ENCODE assay signal across 13 cellular contexts in genomic region chr2:101119431-101119830, GRCh38. TPM values are rescaled to one million over a fixed set of nuclear protein-coding genes. Genes with fewer than 3 reads are reported as not detected.
DNase-seq lines count a peak whose midpoint lies in the region; ATAC-seq, FAIRE-seq and TF ChIP-seq lines count a peak whose summit lies in the region.
"Had no signal": no experiment of that assay in that cellular context is flagged by ENCODE, and none has a peak within 500 bp of the region (broad histone marks: within the 10 kb centered on the region; RNA-seq: fewer than 3 reads in every experiment).

No MANE protein-coding gene starts in this region.

- H3K4me3 ChIP-seq in A549, result peak overlapping the region; percentile 8; the same call in 1 of the 3 replicates
- H3K4me3 ChIP-seq in lung, result no peak overlapping the region
- H3K4me3 ChIP-seq: BLaER1, SK-N-MC had no signal

- TF ChIP-seq RAD21 in A549 (conservative IDR thresholded peaks at IDR 0.05 in 1 of 2, IDR thresholded peaks at IDR 0.05 in 1 of 2), result no peak

- no peak for TF ChIP-seq POLR2A in A549 (IDR thresholded peaks at IDR 0.05; ENCODE audit: low read length)

- peaks cover 100% of the 10 kb centered on the region for H3K4me1 ChIP-seq in A549
- peaks cover 23 to 48% of the 10 kb centered on the region in 2 donors for H3K4me1 ChIP-seq in lung (ENCODE audit: control insufficient read depth in 2 of 2, insufficient read depth in 2 of 2, low read length in 2 of 2)

- CTCF ChIA-PET in A549 (lab: Yijun Ruan, JAX) (interaction anchor here (1.2 to 6.5 kb wide), 2 partner anchors 32 to 84 kb away, joined by 3 to 37 read pairs; partner anchors contain the start of gene TBC1D8), GM10248 (lab: Yijun Ruan, JAX) (interaction anchor here (1.2 to 1.4 kb wide), 2 partner anchors 25 to 33 kb away, joined by 3 read pairs; partner anchors contain the start of gene TBC1D8)

- ATAC-seq in A549 (no peak; a peak in 1 of 6 replicates), lung (ENCODE audit: insufficient read depth, low FRiP score) (no peak), HG03432 (IDR thresholded peaks at IDR 0.05; ENCODE audit: unreplicated experiment) (no peak)
- ATAC-seq: stimulated activated effector memory CD8-positive, alpha-beta T cell treated with anti-CD3 and anti-CD28 coated beads, Interleukin-12 subunit alpha, Interleukin-12 subunit beta, amount 100 ng/mL, for 72 hours had no signal

- no peak for TF ChIP-seq CTCF in A549 (IDR thresholded peaks at IDR 0.05)
- no peak for TF ChIP-seq CTCF in lung (IDR thresholded peaks at IDR 0.05; ENCODE audit: control extremely low read depth, extremely low read depth)
- no peak for TF ChIP-seq CTCF in GM10248 (IDR thresholded peaks at IDR 0.05; ENCODE audit: control extremely low read depth, extremely low read depth, low read depth, missing control alignments)

- no peaks in the 10 kb centered on the region for H3K36me3 ChIP-seq in lung (ENCODE audit: control insufficient read depth in 2 of 2, insufficient read depth in 2 of 2, low read length in 2 of 2)
- H3K36me3 ChIP-seq: BLaER1 had no signal

- no peaks in the 10 kb centered on the region for H3K27me3 ChIP-seq in lung (ENCODE audit: control insufficient read depth, insufficient read depth)
- H3K27me3 ChIP-seq: BLaER1 had no signal

- DNase-seq in A549 (ENCODE audit: low read depth in 1 of 2, low spot score in 1 of 2), result no peak
- peak; percentile 82 for DNase-seq in M059J (ENCODE audit: low read depth)
- peak; percentile 46 for DNase-seq in dermis blood vessel endothelial cell
- no peak for DNase-seq in lung (ENCODE audit: low spot score)
- no peak for DNase-seq in HPDE6-E6E7 (ENCODE audit: extremely low spot score)
- DNase-seq in GM10248 (ENCODE audit: extremely low spot score), result no peak
- no peak for DNase-seq in SKM-1 treated with dmso at 0.1 percent for 144 hours (lab: John Stamatoyannopoulos, UW; ENCODE audit: unreplicated experiment)
- DNase-seq: activated CD8-positive, alpha-beta memory T cell treated with anti-CD3 and anti-CD28 coated beads, Interleukin-2, amount 50 U/mL, for 4 hours; NCI-H2081 had no signal

- H3K4me2 ChIP-seq in A549, result peak overlapping the region; percentile 54
- H3K4me2 ChIP-seq: BLaER1 had no signal

- WGBS in A549 (ENCODE audit: missing lambda C conversion rate), result 28% methylated on average over 2 of the region's 2 CpGs
- 39 to 59% methylated on average over 2 of the region's 2 CpGs for WGBS in lung, 2 donors

- no peak for TF ChIP-seq EP300 in A549 (IDR thresholded peaks at IDR 0.05)

- no peaks in the 10 kb centered on the region for H3K9me3 ChIP-seq in A549
- no peaks in the 10 kb centered on the region for H3K9me3 ChIP-seq in lung (ENCODE audit: control insufficient read depth in 2 of 2, insufficient read depth in 1 of 2, low read length in 1 of 2)
- H3K9me3 ChIP-seq: BLaER1 had no signal

- POLR2A ChIA-PET in A549 (lab: Yijun Ruan, JAX) (no interaction called here), GM10248 (lab: Yijun Ruan, JAX) (no interaction called here)

- FAIRE-seq in A549 (lab: Jason Lieb, UNC), result no peak

- H3K27ac ChIP-seq in A549, result peak overlapping the region; percentile 89 to 93
- H3K27ac ChIP-seq in lung (ENCODE audit: low read depth in 1 of 2, low read length in 1 of 2), result peak overlapping the region; percentile 37 to 95
- H3K27ac ChIP-seq: BLaER1, SK-N-MC had no signal

TF ChIP-seq in A549, 52 proteins besides CTCF, POLR2A, EP300 and RAD21:
- no peak for TF ChIP-seq MAZ (IDR thresholded peaks at IDR 0.05; ENCODE audit: borderline replicate concordance, low read depth, low read length)
- no peak for TF ChIP-seq FOSL2 (IDR thresholded peaks at IDR 0.05)
- TF ChIP-seq FOSL2 (CRISPR knock-in tag; IDR thresholded peaks at IDR 0.05), result 0 out of 2 replicates have a peak, but pooled peaks have one; percentile 20
TF ChIP-seq in A549: peak in this region for 1.

RNA-seq across cellular contexts. Expression of gene TBC1D8, which starts 31.8 kb away (rescaled TPM):
- 107 and 119 TPM in 2 replicates for polyA plus RNA-seq in A549 (2011; rRNA removed)
- polyA plus RNA-seq in A549 (2012; cell fraction: cytosol; rRNA removed), result 46.3 and 54.9 TPM in 2 replicates
- 250 and 339 TPM in 2 replicates for polyA plus RNA-seq in A549 (2012; cell fraction: nucleus; rRNA removed)
- 30.0 to 40.3 TPM (median 35.3 TPM) in 3 replicates for polyA plus RNA-seq in A549 (2017; fragmentation: RNase III; extraction: RNeasy Plus Mini Kit Qiagen cat#74134 plus additional on column Dnase treatment)
- polyA minus RNA-seq in A549 (2011; rRNA and poly(A)+ RNA removed), result 132 and 139 TPM in 2 replicates
- total RNA-seq in M059J (2014; rRNA removed; shearing (Covaris generic)), result 5.1 and 9.3 TPM in 2 replicates
- 81.3 and 89.8 TPM in 2 replicates for total RNA-seq in dermis blood vessel endothelial cell
- total RNA-seq in lung, result 10 to 100 TPM; 35.4 to 40.7 TPM
- polyA plus RNA-seq in lung, result 10 to 100 TPM; 15.8 to 24.1 TPM

Comparison
In these comparisons a context has a peak if more than half of its experiments do, and no peak if none do; other contexts are left out.
1. DNase-seq: peak in M059J (single experiment) and dermis blood vessel endothelial cell (single experiment); none in A549 (0 of 2), lung (single experiment), HPDE6-E6E7 (single experiment), GM10248 (single experiment) and SKM-1 treated with dmso at 0.1 percent for 144 hours (single experiment).